ENCODE assay signal across 23 cellular contexts in genomic region chr4:140976768-140977167, GRCh38.
"Had no signal": no experiment of that assay in that cellular context is flagged by ENCODE, and none has a peak within 500 bp of the region (broad histone marks: within the 10 kb centered on the region; RNA-seq: fewer than 3 reads in every experiment).

No MANE protein-coding gene starts in this region.

- H3K4me1 ChIP-seq: colonic mucosa had no signal

- H3K9me3 Mint-ChIP-seq: activated CD4-positive, alpha-beta memory T cell treated with anti-CD3 and anti-CD28 coated beads for 36 hours; activated CD4-positive, alpha-beta T cell treated with anti-CD3 and anti-CD28 coated beads, Interleukin-2, amount 10 ng/mL, durations not matched to agents 24 days and 14 days; activated T-cell treated with anti-CD3 and anti-CD28 coated beads, Interleukin-2, amount 50 U/mL, for 24 hours; activated T-cell treated with anti-CD3 and anti-CD28 coated beads, Interleukin-2, amount 50 U/mL, for 72 hours had no signal

- DNase-seq: activated CD4-positive, alpha-beta memory T cell treated with anti-CD3 and anti-CD28 coated beads for 36 hours; activated CD4-positive, alpha-beta T cell treated with anti-CD3 and anti-CD28 coated beads for 36 hours; activated CD4-positive, alpha-beta T cell treated with anti-CD3 and anti-CD28 coated beads, Interleukin-2, amount 10 ng/mL, durations not matched to agents 24 days and 14 days; activated CD4-positive, CD25-positive, alpha-beta regulatory T cell; activated CD4-positive, CD25-positive, alpha-beta regulatory T cell treated with anti-CD3 and anti-CD28 coated beads, Interleukin-2, amount 50 U/mL, for 72 hours; activated CD8-positive, alpha-beta memory T cell treated with anti-CD3 and anti-CD28 coated beads, Interleukin-2, amount 10 ng/mL, durations not matched to agents 7 days and 5 days; activated CD8-positive, alpha-beta memory T cell treated with anti-CD3 and anti-CD28 coated beads, Interleukin-2, amount 50 U/mL, for 4 hours; activated CD8-positive, alpha-beta T cell treated with anti-CD3 and anti-CD28 coated beads, Interleukin-2, amount 10 ng/mL, durations not matched to agents 7 days and 5 days; activated gamma-delta T cell treated with Interleukin-2 at 50 U/mL for 16 hours; activated naive CD4-positive, alpha-beta T cell treated with anti-CD3 and anti-CD28 coated beads, Interleukin-2, amount 50 U/mL, for 16 hours; activated naive CD4-positive, alpha-beta T cell treated with Interleukin-2 at 50 U/mL for 16 hours; activated T-cell treated with anti-CD3 and anti-CD28 coated beads, Interleukin-2, amount 50 U/mL, for 24 hours; activated T-cell treated with anti-CD3 and anti-CD28 coated beads, Interleukin-2, amount 50 U/mL, for 72 hours; amygdala; aorta; body of pancreas; cerebellar nuclear complex; colonic mucosa; effector CD8-positive, alpha-beta T cell; foreskin fibroblast; head of caudate nucleus; T-helper 2 cell had no signal

- H3K27me3 ChIP-seq: body of pancreas, colonic mucosa had no signal

- H3K27ac ChIP-seq: body of pancreas, colonic mucosa had no signal

- H3K4me1 Mint-ChIP-seq: activated CD4-positive, alpha-beta T cell treated with anti-CD3 and anti-CD28 coated beads for 36 hours; activated CD4-positive, alpha-beta T cell treated with anti-CD3 and anti-CD28 coated beads, Interleukin-2, amount 10 ng/mL, durations not matched to agents 24 days and 14 days; activated CD8-positive, alpha-beta memory T cell treated with anti-CD3 and anti-CD28 coated beads, Interleukin-2, amount 10 ng/mL, durations not matched to agents 7 days and 5 days had no signal

- H3K4me3 Mint-ChIP-seq: activated CD4-positive, alpha-beta memory T cell treated with anti-CD3 and anti-CD28 coated beads for 36 hours; activated CD4-positive, alpha-beta T cell treated with anti-CD3 and anti-CD28 coated beads for 36 hours; activated CD4-positive, alpha-beta T cell treated with anti-CD3 and anti-CD28 coated beads, Interleukin-2, amount 10 ng/mL, durations not matched to agents 24 days and 14 days; activated CD8-positive, alpha-beta memory T cell treated with anti-CD3 and anti-CD28 coated beads, Interleukin-2, amount 10 ng/mL, durations not matched to agents 7 days and 5 days; activated CD8-positive, alpha-beta T cell treated with anti-CD3 and anti-CD28 coated beads, Interleukin-2, amount 10 ng/mL, durations not matched to agents 7 days and 5 days; activated naive CD8-positive, alpha-beta T cell; activated T-cell treated with anti-CD3 and anti-CD28 coated beads, Interleukin-2, amount 50 U/mL, for 24 hours; activated T-cell treated with anti-CD3 and anti-CD28 coated beads, Interleukin-2, amount 50 U/mL, for 72 hours had no signal

- H3K9me3 ChIP-seq: body of pancreas, colonic mucosa had no signal

- H3K36me3 Mint-ChIP-seq: activated CD4-positive, alpha-beta memory T cell treated with anti-CD3 and anti-CD28 coated beads for 36 hours; activated CD8-positive, alpha-beta memory T cell treated with anti-CD3 and anti-CD28 coated beads, Interleukin-2, amount 10 ng/mL, durations not matched to agents 7 days and 5 days; activated naive CD8-positive, alpha-beta T cell had no signal

- H3K27me3 Mint-ChIP-seq: activated CD4-positive, alpha-beta T cell treated with anti-CD3 and anti-CD28 coated beads for 36 hours; activated CD4-positive, alpha-beta T cell treated with anti-CD3 and anti-CD28 coated beads, Interleukin-2, amount 10 ng/mL, durations not matched to agents 24 days and 14 days; activated CD8-positive, alpha-beta memory T cell treated with anti-CD3 and anti-CD28 coated beads, Interleukin-2, amount 10 ng/mL, durations not matched to agents 7 days and 5 days; activated naive CD8-positive, alpha-beta T cell; activated T-cell treated with anti-CD3 and anti-CD28 coated beads, Interleukin-2, amount 50 U/mL, for 24 hours had no signal

- H3K27ac Mint-ChIP-seq: activated CD4-positive, alpha-beta memory T cell treated with anti-CD3 and anti-CD28 coated beads for 36 hours; activated CD4-positive, alpha-beta T cell treated with anti-CD3 and anti-CD28 coated beads for 36 hours; activated CD4-positive, alpha-beta T cell treated with anti-CD3 and anti-CD28 coated beads, Interleukin-2, amount 10 ng/mL, durations not matched to agents 24 days and 14 days; activated CD8-positive, alpha-beta memory T cell treated with anti-CD3 and anti-CD28 coated beads, Interleukin-2, amount 10 ng/mL, durations not matched to agents 7 days and 5 days; activated CD8-positive, alpha-beta T cell treated with anti-CD3 and anti-CD28 coated beads, Interleukin-2, amount 10 ng/mL, durations not matched to agents 7 days and 5 days; activated naive CD8-positive, alpha-beta T cell; activated T-cell treated with anti-CD3 and anti-CD28 coated beads, Interleukin-2, amount 50 U/mL, for 24 hours; activated T-cell treated with anti-CD3 and anti-CD28 coated beads, Interleukin-2, amount 50 U/mL, for 72 hours had no signal

- H3K36me3 ChIP-seq: colonic mucosa had no signal

- H3K4me3 ChIP-seq: body of pancreas, colonic mucosa had no signal
